Comparison of ENCODE assay signal across 1 cellular context in the genomic region with DNA sequence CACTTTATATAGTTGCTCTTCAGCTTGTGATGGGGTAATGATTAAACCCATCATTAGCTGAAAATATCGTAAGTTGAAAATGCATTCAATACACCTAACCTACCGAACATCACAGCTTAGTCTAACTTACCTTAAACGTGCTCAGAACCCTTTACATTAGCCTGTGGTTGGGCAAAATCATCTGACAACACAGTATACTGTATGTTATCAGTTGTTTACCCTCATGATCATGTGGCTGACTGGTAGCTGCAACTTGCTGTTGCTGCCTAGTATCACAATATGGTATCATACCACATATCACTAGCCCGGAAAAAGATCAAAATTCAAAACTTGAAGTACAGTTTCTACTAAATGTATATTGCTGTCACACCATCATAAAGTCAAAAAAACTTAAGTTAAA.
TF ChIP-seq lines count a peak whose summit lies in the region.

No MANE protein-coding gene starts in this region.

TF ChIP-seq in H1, 55 proteins besides CTCF, POLR2A, EP300 and RAD21 (continued from another document):
- TF ChIP-seq JUND (IDR thresholded peaks at IDR 0.05; ENCODE audit: low read length) (no peak), CHD1 (IDR thresholded peaks at IDR 0.05; ENCODE audit: low read depth, low read length) (no peak), NRF1 (IDR thresholded peaks at IDR 0.05; ENCODE audit: low read depth, low read length) (no peak)
